In genomic region chr11:59680287-59681154, GRCh38 we compare ENCODE assay signal across 8 cellular contexts. TPM values are rescaled to one million over a fixed set of nuclear protein-coding genes. Genes with fewer than 3 reads are reported as not detected.
DNase-seq lines count a peak whose midpoint lies in the region; ATAC-seq and TF ChIP-seq lines count a peak whose summit lies in the region.

No MANE protein-coding gene starts in this region.

- no peaks in the 10 kb centered on the region for H3K4me1 ChIP-seq in esophagus squamous epithelium
- peaks cover 9% of the 10 kb centered on the region for H3K4me1 ChIP-seq in neural progenitor cell

- no peak overlapping the region for H3K9ac ChIP-seq in neural progenitor cell

- H3K36me3 Mint-ChIP-seq in neural progenitor cell = no peaks in the 10 kb centered on the region
- no peaks in the 10 kb centered on the region for H3K36me3 Mint-ChIP-seq in type B pancreatic cell

- H4K20me1 ChIP-seq in neural progenitor cell (ENCODE audit: low read depth) = no peaks in the 10 kb centered on the region

- H3K4me2 ChIP-seq in neural progenitor cell = peak overlapping the region; percentile 21

- 43 to 67% methylated on average over 1 of the region's 1 CpG for WGBS in esophagus squamous epithelium, 2 donors

- H3K4me3 Mint-ChIP-seq in neural progenitor cell = no peak overlapping the region
- H3K4me3 Mint-ChIP-seq in type B pancreatic cell = peak overlapping the region; percentile 35

- TF ChIP-seq CTCF in esophagus squamous epithelium (IDR thresholded peaks at IDR 0.05) (peak in 5 of 6 experiments; percentile 47 to 69 (median 55)), neural progenitor cell (IDR thresholded peaks at IDR 0.05) (peak; percentile 88), type B pancreatic cell (conservative IDR thresholded peaks at IDR 0.05) (peak; percentile 81)

- H3K27ac Mint-ChIP-seq in neural progenitor cell (no peak overlapping the region), type B pancreatic cell (peak overlapping the region; percentile 10)

- ATAC-seq in GM19438 (IDR thresholded peaks at IDR 0.05; ENCODE audit: low read depth, unreplicated experiment) = peak; percentile 64
- peak; percentile 97 for ATAC-seq in HG03520 (IDR thresholded peaks at IDR 0.05; ENCODE audit: unreplicated experiment)

- in situ Hi-C loops in Caki2 (cut with HindIII; ENCODE audit: low pct_unique_long_range_greater_than_20kb, low sequenced_read_pairs) = no loop called here

- H3F3A ChIP-seq in neural progenitor cell (ENCODE audit: low read depth) = peaks cover 8% of the 10 kb centered on the region

- no peaks in the 10 kb centered on the region for H3K9me3 ChIP-seq in esophagus squamous epithelium
- no peaks in the 10 kb centered on the region for H3K9me3 ChIP-seq in neural progenitor cell (ENCODE audit: low read depth)

- H3K27me3 ChIP-seq in esophagus squamous epithelium = no peaks in the 10 kb centered on the region
- H3K27me3 ChIP-seq in neural progenitor cell = peaks cover 12% of the 10 kb centered on the region

- intact Hi-C loops in esophagus squamous epithelium (cut with DNase I) = no loop called here

- peak overlapping the region; percentile 38 for H2AFZ ChIP-seq in neural progenitor cell (replicated peaks)

- H3K79me2 ChIP-seq in neural progenitor cell (ENCODE audit: low read depth) = no peaks in the 10 kb centered on the region

- H3K9me3 Mint-ChIP-seq in neural progenitor cell = no peaks in the 10 kb centered on the region
- H3K9me3 Mint-ChIP-seq in type B pancreatic cell = no peaks in the 10 kb centered on the region

- DNase-seq in Caki2 (ENCODE audit: low read depth) (peak; percentile 45), NOMO-1 treated with DMSO at 0.1 percent for 48 hours (lab: John Stamatoyannopoulos, UW; ENCODE audit: unreplicated experiment) (peak; percentile 50), esophagus squamous epithelium (lab: John Stamatoyannopoulos, UW) (no peak), neural progenitor cell (ENCODE audit: low spot score) (peak; percentile 86), type B pancreatic cell (ENCODE audit: extremely low spot score, unreplicated experiment) (no peak)
- DNase-seq in activated CD8-positive, alpha-beta memory T cell treated with anti-CD3 and anti-CD28 coated beads, Interleukin-2, amount 50 U/mL, for 4 hours = peak; percentile 50

- H3K27me3 Mint-ChIP-seq in neural progenitor cell (ENCODE audit: insufficient read depth, low read depth) (no peaks in the 10 kb centered on the region), type B pancreatic cell (peaks cover 6% of the 10 kb centered on the region)

- H3K4me3 ChIP-seq in esophagus squamous epithelium (no peak overlapping the region), neural progenitor cell (no peak overlapping the region)

- TF ChIP-seq POLR2A in esophagus squamous epithelium (IDR thresholded peaks at IDR 0.05) = no peak

- H3K27ac ChIP-seq in esophagus squamous epithelium (no peak overlapping the region), neural progenitor cell (no peak overlapping the region)

- no peaks in the 10 kb centered on the region for H3K36me3 ChIP-seq in esophagus squamous epithelium
- no peaks in the 10 kb centered on the region for H3K36me3 ChIP-seq in neural progenitor cell

- H3K4me1 Mint-ChIP-seq in neural progenitor cell (no peaks in the 10 kb centered on the region), type B pancreatic cell (ENCODE audit: unreplicated experiment) (peaks cover 6% of the 10 kb centered on the region)

RNA-seq across cellular contexts. Expression of gene PATL1, which starts 11.7 kb away (rescaled TPM):
- total RNA-seq in Caki2 (2014; rRNA removed; shearing (Covaris generic); ENCODE audit: low replicate concordance) = 6.5 and 7.4 TPM in 2 replicates
- total RNA-seq in esophagus squamous epithelium = 10 to 100 TPM; 11.2 to 17.9 (median 15.3) TPM
- total RNA-seq in neural progenitor cell (ENCODE audit: low replicate concordance) = 15.3 and 16.0 TPM in 2 replicates
- total RNA-seq in type B pancreatic cell (ENCODE audit: low replicate concordance) = 35.0 and 37.4 TPM in 2 replicates

RNA-seq across cellular contexts. Expression of gene OR10V1, which starts 33.1 kb away (rescaled TPM):
- not detected in 2 replicates for total RNA-seq in Caki2 (2014; rRNA removed; shearing (Covaris generic); ENCODE audit: low replicate concordance)
- total RNA-seq in esophagus squamous epithelium = not detected
- total RNA-seq in neural progenitor cell (ENCODE audit: low replicate concordance) = not detected in 2 replicates
- not detected in 2 replicates for total RNA-seq in type B pancreatic cell (ENCODE audit: low replicate concordance)

Comparison
In these comparisons a context has a peak if more than half of its experiments do, and no peak if none do; other contexts are left out.
1. DNase-seq: peak in Caki2 (single experiment), NOMO-1 treated with DMSO at 0.1 percent for 48 hours (single experiment), activated CD8-positive, alpha-beta memory T cell treated with anti-CD3 and anti-CD28 coated beads, Interleukin-2, amount 50 U/mL, for 4 hours (single experiment) and neural progenitor cell (single experiment); none in esophagus squamous epithelium (single experiment) and type B pancreatic cell (single experiment).
2. Peak in every context shown above with its lines, with median percentiles within 50 percentile points of each other: CTCF ChIP-seq.